ENCODE assay signal across 8 cellular contexts in the genomic region with DNA sequence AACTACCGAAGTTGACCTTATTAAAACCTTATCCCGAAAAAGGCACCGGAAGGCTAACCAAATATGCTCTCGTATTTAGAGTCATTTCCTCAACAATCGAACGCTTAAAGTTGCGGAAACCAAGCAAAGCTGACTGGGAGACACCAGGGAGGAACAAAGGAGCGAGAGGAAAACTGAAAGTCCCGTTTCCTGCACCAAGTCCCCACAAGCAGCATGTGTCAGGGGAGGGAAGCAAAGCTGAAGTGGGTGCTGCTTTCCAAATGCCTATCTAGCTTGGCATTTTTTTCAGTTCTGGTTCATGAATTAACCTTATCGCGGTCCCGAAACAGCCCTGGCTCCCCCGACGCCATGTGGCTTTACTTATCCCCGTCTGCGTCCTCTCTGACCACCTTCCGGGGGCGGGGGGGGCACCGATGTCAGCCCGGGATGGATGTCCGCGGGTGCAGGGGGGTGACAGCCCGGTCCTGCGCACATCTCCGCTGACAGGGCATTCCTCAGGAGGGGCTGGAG. TPM values are rescaled to one million over a fixed set of nuclear protein-coding genes. Genes with fewer than 3 reads are reported as not detected.
DNase-seq lines count a peak whose midpoint lies in the region; ATAC-seq, FAIRE-seq and TF ChIP-seq lines count a peak whose summit lies in the region.

No MANE protein-coding gene starts in this region.

- peaks cover 32 to 33% of the 10 kb centered on the region in 2 donors for H3K4me1 ChIP-seq in kidney (ENCODE audit: control insufficient read depth in 1 of 2, insufficient read depth in 1 of 2, low read depth in 1 of 2, low read length in 2 of 2)
- H3K4me1 ChIP-seq in spleen, result peaks cover 6 to 100% (median 69%) of the 10 kb centered on the region in 6 donors

- peak overlapping the region; percentile 76 to 84 for H3K27ac ChIP-seq in kidney (ENCODE audit: low read depth in 2 of 2, low read length in 2 of 2)
- H3K27ac ChIP-seq in spleen, result peak overlapping the region; percentile 72 to 93 (median 87)

- TF ChIP-seq CTCF in BJ (IDR thresholded peaks at IDR 0.05; ENCODE audit: insufficient read depth, low read depth, low read length), result no peak
- TF ChIP-seq CTCF in choroid plexus epithelial cell (conservative IDR thresholded peaks at IDR 0.05; ENCODE audit: low read depth, low read length), result no peak
- TF ChIP-seq CTCF in kidney (IDR thresholded peaks at IDR 0.05; ENCODE audit: borderline replicate concordance, extremely low read depth, insufficient read depth), result no peak
- TF ChIP-seq CTCF in spleen (IDR thresholded peaks at IDR 0.05 in 8 of 11, conservative IDR thresholded peaks at IDR 0.05 in 3 of 11), result no peak

- WGBS in spleen, 5 donors, result 0 to 2% (median 1%) methylated on average over 25 of the region's 25 CpGs

- intact Hi-C loops in kidney (cut with DNase I), result no loop called here
- intact Hi-C loops in spleen (cut with DNase I; ENCODE audit: low total_unique reads), result no loop called here

- POLR2A ChIA-PET in BJ (lab: Charles Lee), result interaction anchor here (0.7 kb wide), 2 partner anchors 22 to 1173 kb away, joined by 3 to 5 read pairs; no protein-coding TSS in a partner anchor

- no peak for DNase-seq in BJ (ENCODE audit: low read depth)
- DNase-seq in OCI-M2 (lab: John Stamatoyannopoulos, UW; ENCODE audit: unreplicated experiment), result peak; percentile 6
- peak; percentile 64 for DNase-seq in choroid plexus epithelial cell (ENCODE audit: low read depth)
- peak; percentile 88 for DNase-seq in kidney
- peak; percentile 84 for DNase-seq in spleen
- no peak for DNase-seq in NCI-H1436 treated with DMSO at 0.1 percent for 48 hours (lab: John Stamatoyannopoulos, UW)

- TF ChIP-seq POLR2A in spleen (IDR thresholded peaks at IDR 0.05), result no peak

- ATAC-seq in GM19351 (IDR thresholded peaks at IDR 0.05; ENCODE audit: unreplicated experiment), result peak; percentile 32
- ATAC-seq in HG03520 (IDR thresholded peaks at IDR 0.05; ENCODE audit: unreplicated experiment), result no peak

- CTCF ChIA-PET in BJ (lab: Yijun Ruan, JAX), result interaction anchor here (0.6 to 1.5 kb wide), 7 partner anchors 8 to 1249 kb away, joined by 3 to 7 read pairs (median 3); no protein-coding TSS in a partner anchor

- no peak for FAIRE-seq in kidney (lab: Jason Lieb, UNC)

- H3K27me3 ChIP-seq in BJ (ENCODE audit: control insufficient read depth, insufficient read depth, low read length) (no peaks in the 10 kb centered on the region), spleen (replicated peaks in 1 of 7) (peaks cover 0 to 4% (median 0%) of the 10 kb centered on the region in 7 donors)

- H3K36me3 ChIP-seq in BJ (ENCODE audit: control insufficient read depth, insufficient read depth, low read length), result no peaks in the 10 kb centered on the region
- H3K36me3 ChIP-seq in kidney (ENCODE audit: control insufficient read depth in 1 of 2, insufficient read depth in 2 of 2, low read length in 2 of 2), result no peaks in the 10 kb centered on the region
- H3K36me3 ChIP-seq in spleen, result no peaks in the 10 kb centered on the region

- peak overlapping the region; percentile 28 to 59 for H3K9ac ChIP-seq in kidney (ENCODE audit: low read length in 2 of 2)

- H3K4me3 ChIP-seq in BJ (ENCODE audit: low read depth, low read length) (peak overlapping the region; percentile 43), choroid plexus epithelial cell (ENCODE audit: low read depth, low read length) (peak overlapping the region; percentile 63), kidney (ENCODE audit: low read length in 2 of 2) (peak overlapping the region; percentile 61 to 78), spleen (peak overlapping the region; percentile 38 to 74 (median 50))

- H3K9me3 ChIP-seq in kidney (ENCODE audit: control insufficient read depth in 1 of 2, low read length in 2 of 2) (no peaks in the 10 kb centered on the region), spleen (no peaks in the 10 kb centered on the region)

RNA-seq across cellular contexts. Expression of a gene that starts 44.1 kb away (rescaled TPM):
- 11.3 and 11.6 TPM in 2 replicates for polyA plus RNA-seq in BJ (2011; rRNA removed)
- 24.2 and 27.9 TPM in 2 replicates for polyA minus RNA-seq in BJ (2011; rRNA and poly(A)+ RNA removed)
- total RNA-seq in kidney, result 28.7 TPM
- 6.7 TPM for polyA plus RNA-seq in kidney (ENCODE audit: insufficient read depth, low read depth, low replicate concordance)
- total RNA-seq in spleen, result 10 to 100 TPM; 20.8 to 58.4 (median 41.1) TPM
- polyA plus RNA-seq in spleen, result 1 to 10 TPM; 4.5 to 8.7 (median 4.9) TPM

Comparison
In these comparisons a context has a peak if more than half of its experiments do, and no peak if none do; other contexts are left out.
1. DNase-seq: peak in OCI-M2 (single experiment), choroid plexus epithelial cell (single experiment), kidney (single experiment) and spleen (single experiment); none in BJ (single experiment) and NCI-H1436 treated with DMSO at 0.1 percent for 48 hours (single experiment).
2. Peak in every context shown above with its lines, with median percentiles within 50 percentile points of each other: H3K4me3 ChIP-seq.